ENCODE assay signal across 25 cellular contexts in genomic region chrX:829145-829544, GRCh38.
"Had no signal": no experiment of that assay in that cellular context is flagged by ENCODE, and none has a peak within 500 bp of the region (broad histone marks: within the 10 kb centered on the region; RNA-seq: fewer than 3 reads in every experiment).

No MANE protein-coding gene starts in this region.

- H3K9ac ChIP-seq: KMS-11 had no signal

- H3K4me2 ChIP-seq: KMS-11 had no signal

- H3K9me3 ChIP-seq: MG63, SJSA1 had no signal

- H3K27ac Mint-ChIP-seq: activated CD8-positive, alpha-beta T cell treated with anti-CD3 and anti-CD28 coated beads, Interleukin-2, amount 10 ng/mL, durations not matched to agents 7 days and 5 days; activated naive CD8-positive, alpha-beta T cell treated with anti-CD3 and anti-CD28 coated beads, Interleukin-2, amount 50 U/mL, for 24 hours had no signal

- H3K36me3 ChIP-seq: breast epithelium, MG63, SJSA1 had no signal

- ATAC-seq: activated CD8-positive, alpha-beta T cell treated with anti-CD3 and anti-CD28 coated beads, Interleukin-2, amount 10 ng/mL, durations not matched to agents 7 days and 5 days; activated naive CD8-positive, alpha-beta T cell treated with anti-CD3 and anti-CD28 coated beads, Interleukin-2, amount 50 U/mL, for 24 hours; PC-3; SK-N-SH treated with all-trans-retinoic acid at 6 μM for 48 hours had no signal

- DNase-seq: activated CD4-positive, alpha-beta T cell treated with anti-CD3 and anti-CD28 coated beads for 48 hours; activated CD4-positive, alpha-beta T cell treated with anti-CD3 and anti-CD28 coated beads, Interleukin-2, amount 50 U/mL, for 4 hours; activated CD4-positive, CD25-positive, alpha-beta regulatory T cell treated with anti-CD3 and anti-CD28 coated beads, Interleukin-2, amount 50 U/mL, for 72 hours; activated CD8-positive, alpha-beta memory T cell treated with anti-CD3 and anti-CD28 coated beads, Interleukin-2, amount 50 U/mL, for 48 hours; activated CD8-positive, alpha-beta T cell treated with anti-CD3 and anti-CD28 coated beads, Interleukin-2, amount 10 ng/mL, durations not matched to agents 7 days and 5 days; activated naive CD4-positive, alpha-beta T cell treated with anti-CD3 and anti-CD28 coated beads, Interleukin-2, amount 50 U/mL, for 16 hours; activated naive CD8-positive, alpha-beta T cell treated with anti-CD3 and anti-CD28 coated beads, Interleukin-2, amount 50 U/mL, for 24 hours; activated T-cell treated with anti-CD3 and anti-CD28 coated beads, Interleukin-2, amount 50 U/mL, for 1 hour; amygdala; caudate nucleus; MV-4-11; NCI-H1105; NCI-H1436; NCI-H1694 treated with DMSO at 0.1 percent for 48 hours; NCI-H2029 treated with DMSO at 0.1 percent for 48 hours; NCI-H510A treated with DMSO at 0.1 percent for 48 hours; NCI-H69; PC-3; SHP77; SW 1271 had no signal

- H3K4me1 Mint-ChIP-seq: activated naive CD8-positive, alpha-beta T cell treated with anti-CD3 and anti-CD28 coated beads, Interleukin-2, amount 50 U/mL, for 24 hours had no signal

- H3K27ac ChIP-seq: breast epithelium, KMS-11, SJSA1 had no signal

- H3K4me3 Mint-ChIP-seq: activated CD8-positive, alpha-beta T cell treated with anti-CD3 and anti-CD28 coated beads, Interleukin-2, amount 10 ng/mL, durations not matched to agents 7 days and 5 days; activated naive CD8-positive, alpha-beta T cell treated with anti-CD3 and anti-CD28 coated beads, Interleukin-2, amount 50 U/mL, for 24 hours had no signal

- H3K4me1 ChIP-seq: breast epithelium, SJSA1 had no signal

- H3K27me3 ChIP-seq: MG63, SJSA1 had no signal

- H3K4me3 ChIP-seq: breast epithelium, SJSA1 had no signal

- H3K27me3 Mint-ChIP-seq: activated naive CD8-positive, alpha-beta T cell treated with anti-CD3 and anti-CD28 coated beads, Interleukin-2, amount 50 U/mL, for 24 hours had no signal
